9 cellular contexts compared by ENCODE assay signal in the genomic region with DNA sequence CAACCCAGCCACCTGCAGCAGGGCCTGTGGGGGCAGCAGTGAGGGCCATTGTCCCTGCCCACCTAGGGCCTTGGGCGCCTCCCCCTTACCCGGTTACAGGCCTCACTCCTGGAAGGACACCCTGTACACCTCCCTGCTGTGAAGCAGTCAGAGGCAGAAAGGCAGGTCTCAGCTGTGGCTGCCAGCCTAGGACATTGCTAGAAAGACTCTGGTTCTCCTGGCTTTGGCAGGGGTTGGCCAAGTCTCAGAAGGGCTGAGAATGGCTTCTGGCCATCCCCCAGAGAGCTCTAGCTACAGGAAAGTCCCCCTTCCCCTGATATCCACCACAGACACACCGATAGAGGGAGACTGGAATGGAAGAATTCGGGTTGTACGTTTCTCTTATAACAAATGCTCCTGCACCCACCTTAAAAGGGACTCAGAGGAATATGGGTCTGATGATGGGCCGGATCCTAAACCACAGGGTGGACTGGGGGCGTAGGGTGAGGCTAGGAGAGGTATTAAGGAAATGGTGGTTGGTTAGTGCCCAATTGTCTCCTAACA. TPM values are rescaled to one million over a fixed set of nuclear protein-coding genes. Genes with fewer than 3 reads are reported as not detected.
DNase-seq lines count a peak whose midpoint lies in the region; ATAC-seq, FAIRE-seq and TF ChIP-seq lines count a peak whose summit lies in the region.
"Had no signal": no experiment of that assay in that cellular context is flagged by ENCODE, and none has a peak within 500 bp of the region (broad histone marks: within the 10 kb centered on the region; RNA-seq: fewer than 3 reads in every experiment).

No MANE protein-coding gene starts in this region.

- H3K9me1 ChIP-seq in keratinocyte (ENCODE audit: control insufficient read depth, extremely low read depth, insufficient read depth, low read length), result peaks cover 3% of the 10 kb centered on the region

- H3K9me3 ChIP-seq in ascending aorta, result no peaks in the 10 kb centered on the region
- no peaks in the 10 kb centered on the region for H3K9me3 ChIP-seq in keratinocyte (ENCODE audit: control insufficient read depth, low read depth, low read length)
- no peaks in the 10 kb centered on the region for H3K9me3 ChIP-seq in upper lobe of right lung

- H4K20me1 ChIP-seq in keratinocyte (ENCODE audit: control insufficient read depth, extremely low read depth, insufficient read depth, low read length), result no peaks in the 10 kb centered on the region

- no peak for FAIRE-seq in keratinocyte (lab: Jason Lieb, UNC)

- DNase-seq in Right ventricle myocardium inferior (ENCODE audit: missing footprints), result peak; percentile 66
- DNase-seq in cardiac septum (ENCODE audit: low spot score), result no peak
- peak; percentile 65 to 89 for DNase-seq in ascending aorta (ENCODE audit: low spot score in 2 of 2)
- no peak for DNase-seq in keratinocyte (ENCODE audit: low read depth, low spot score)
- DNase-seq in upper lobe of right lung, result peak; percentile 57
- no peak for DNase-seq in retina
- DNase-seq in left lobe of liver (ENCODE audit: low spot score), result no peak

- H3K4me1 ChIP-seq in ascending aorta (peaks cover 19 to 54% of the 10 kb centered on the region in 2 donors), keratinocyte (ENCODE audit: control insufficient read depth, extremely low read depth, insufficient read depth, low read length) (peaks cover 70% of the 10 kb centered on the region), upper lobe of right lung (peaks cover 30% of the 10 kb centered on the region)

- H3K9ac ChIP-seq in keratinocyte (ENCODE audit: control insufficient read depth, extremely low read depth, insufficient read depth, low read length), result peak overlapping the region; percentile 29

- dilution Hi-C loops in keratinocyte (cut with MboI; ENCODE audit: extremely low pct_ligation_motif_present, low sequenced_read_pairs), result no loop called here

- H3K4me3 ChIP-seq in ascending aorta (peak overlapping the region in 1 of 2 donors; percentile 81), keratinocyte (ENCODE audit: control insufficient read depth in 2 of 3, extremely low read depth in 1 of 3, insufficient read depth in 2 of 3, low read depth in 1 of 3, low read length in 3 of 3) (peak overlapping the region in 1 of 3 experiments; percentile 30), upper lobe of right lung (no peak overlapping the region)

- peak overlapping the region; percentile 98 to 100 for H3K27ac ChIP-seq in ascending aorta
- peak overlapping the region; percentile 62 for H3K27ac ChIP-seq in keratinocyte (ENCODE audit: control insufficient read depth, insufficient read depth, low read length)
- H3K27ac ChIP-seq in upper lobe of right lung, result peak overlapping the region; percentile 73

- intact Hi-C loops in Right ventricle myocardium inferior (cut with DNase I) (loop anchor here (5.0 kb wide), 1 partner anchor 325 kb away; a partner anchor contains a TSS), cardiac septum (cut with DNase I) (loop anchor here (5.0 kb wide), 1 partner anchor 80 kb away; a partner anchor contains a TSS), ascending aorta (cut with DNase I) (loop anchor here (2.0 to 10.0 kb wide), 10 partner anchors 170 to 1177 kb away; a partner anchor contains a TSS), upper lobe of right lung (cut with DNase I) (no loop called here)

- H3K4me2 ChIP-seq in keratinocyte (ENCODE audit: control insufficient read depth, extremely low read depth, insufficient read depth, low read depth, low read length), result peak overlapping the region; percentile 62

- no peak overlapping the region for H2AFZ ChIP-seq in keratinocyte (ENCODE audit: control insufficient read depth, low read length)

- H3K36me3 ChIP-seq in ascending aorta, result peaks cover 15 to 16% of the 10 kb centered on the region in 2 donors
- peaks cover 4 to 10% of the 10 kb centered on the region in 2 experiments for H3K36me3 ChIP-seq in keratinocyte (ENCODE audit: control insufficient read depth in 2 of 2, extremely low read depth in 1 of 2, insufficient read depth in 2 of 2, low read length in 2 of 2)
- peaks cover 4% of the 10 kb centered on the region for H3K36me3 ChIP-seq in upper lobe of right lung

- no peaks in the 10 kb centered on the region for H3K27me3 ChIP-seq in ascending aorta
- H3K27me3 ChIP-seq in keratinocyte (ENCODE audit: control insufficient read depth, extremely low read depth, insufficient read depth, low read length), result no peaks in the 10 kb centered on the region
- no peaks in the 10 kb centered on the region for H3K27me3 ChIP-seq in upper lobe of right lung

- peak in 2 of 3 experiments; percentile 28 to 35 for TF ChIP-seq CTCF in ascending aorta (IDR thresholded peaks at IDR 0.05)
- peak in 1 of 3 experiments; percentile 30 for TF ChIP-seq CTCF in keratinocyte (optimal IDR thresholded peaks at IDR 0.05 in 1 of 3, IDR thresholded peaks at IDR 0.05 in 1 of 3, conservative IDR thresholded peaks at IDR 0.05 in 1 of 3; ENCODE audit: extremely low read depth in 1 of 3, insufficient read depth in 2 of 3, low read length in 3 of 3)
- TF ChIP-seq CTCF in upper lobe of right lung (IDR thresholded peaks at IDR 0.05), result no peak

- ATAC-seq in Right ventricle myocardium inferior (peak; percentile 7), upper lobe of right lung (no peak), left lobe of liver (no peak), HG03045 (IDR thresholded peaks at IDR 0.05; ENCODE audit: unreplicated experiment) (no peak)

- no peaks in the 10 kb centered on the region for H3K79me2 ChIP-seq in keratinocyte (ENCODE audit: control insufficient read depth, insufficient read depth, low read length)

RNA-seq across cellular contexts. Expression of a gene that starts 2.4 kb away (rescaled TPM):
- total RNA-seq in Right ventricle myocardium inferior (66.5 TPM), cardiac septum (133 TPM), ascending aorta (40.8 TPM), upper lobe of right lung (8.3 TPM), left lobe of liver (1.9 TPM)
- polyA plus RNA-seq in keratinocyte, result 2.4 to 3.9 TPM (median 2.7 TPM) in 3 replicates
- 1.5 TPM for polyA plus RNA-seq in keratinocyte (2011; ENCODE audit: low read depth)
- polyA plus RNA-seq in keratinocyte (2011; cell fraction: cytosol; rRNA removed), result 3.3 and 4.1 TPM in 2 replicates
- 3.0 and 5.0 TPM in 2 replicates for polyA plus RNA-seq in keratinocyte (2011; cell fraction: nucleus; rRNA removed)
- polyA plus RNA-seq in keratinocyte (2012; ENCODE audit: low replicate concordance), result 4.5 and 4.8 TPM in 2 replicates
- polyA minus RNA-seq in keratinocyte, result 1.6 to 3.9 TPM (median 2.8 TPM) in 3 replicates
- 1.9 TPM for polyA minus RNA-seq in keratinocyte (2011; cell fraction: cytosol; rRNA and poly(A)+ RNA removed)
- 1.4 and 1.9 TPM in 2 replicates for polyA minus RNA-seq in keratinocyte (2011; cell fraction: nucleus; rRNA and poly(A)+ RNA removed)

RNA-seq across cellular contexts. Expression of a gene that starts 33.8 kb away (rescaled TPM):
- total RNA-seq in Right ventricle myocardium inferior (0.22 TPM), cardiac septum (0.57 TPM), ascending aorta (not detected), upper lobe of right lung (0.23 TPM), left lobe of liver (not detected)
- 0.04 to 0.09 TPM (median 0.04 TPM) in 3 replicates for polyA plus RNA-seq in keratinocyte
- 1.2 TPM for polyA plus RNA-seq in keratinocyte (2011; ENCODE audit: low read depth)
- 0.05 and 0.10 TPM in 2 replicates for polyA plus RNA-seq in keratinocyte (2011; cell fraction: cytosol; rRNA removed)
- polyA plus RNA-seq in keratinocyte (2011; cell fraction: nucleus; rRNA removed), result 0.11 and 0.15 TPM in 2 replicates
- polyA plus RNA-seq in keratinocyte (2012; ENCODE audit: low replicate concordance), result 0.44 TPM in 1 of 2 replicates, not detected in the other
- 0.10 to 0.30 TPM (median 0.26 TPM) in 3 replicates for polyA minus RNA-seq in keratinocyte
- not detected for polyA minus RNA-seq in keratinocyte (2011; cell fraction: cytosol; rRNA and poly(A)+ RNA removed)
- polyA minus RNA-seq in keratinocyte (2011; cell fraction: nucleus; rRNA and poly(A)+ RNA removed), result 0.11 TPM in 1 of 2 replicates, not detected in the other
- total RNA-seq: activated CD8-positive, alpha-beta memory T cell treated with anti-CD3 and anti-CD28 coated beads for 36 hours had no signal

Comparison
In these comparisons a context has a peak if more than half of its experiments do, and no peak if none do; other contexts are left out.
1. DNase-seq: peak in Right ventricle myocardium inferior (single experiment), ascending aorta (2 of 2) and upper lobe of right lung (single experiment); none in cardiac septum (single experiment), keratinocyte (single experiment), retina (single experiment) and left lobe of liver (single experiment).
2. Peak in every context shown above with its lines, with median percentiles within 50 percentile points of each other: H3K27ac ChIP-seq.